Comparison of ENCODE assay signal across 1 cellular context in the genomic region with DNA sequence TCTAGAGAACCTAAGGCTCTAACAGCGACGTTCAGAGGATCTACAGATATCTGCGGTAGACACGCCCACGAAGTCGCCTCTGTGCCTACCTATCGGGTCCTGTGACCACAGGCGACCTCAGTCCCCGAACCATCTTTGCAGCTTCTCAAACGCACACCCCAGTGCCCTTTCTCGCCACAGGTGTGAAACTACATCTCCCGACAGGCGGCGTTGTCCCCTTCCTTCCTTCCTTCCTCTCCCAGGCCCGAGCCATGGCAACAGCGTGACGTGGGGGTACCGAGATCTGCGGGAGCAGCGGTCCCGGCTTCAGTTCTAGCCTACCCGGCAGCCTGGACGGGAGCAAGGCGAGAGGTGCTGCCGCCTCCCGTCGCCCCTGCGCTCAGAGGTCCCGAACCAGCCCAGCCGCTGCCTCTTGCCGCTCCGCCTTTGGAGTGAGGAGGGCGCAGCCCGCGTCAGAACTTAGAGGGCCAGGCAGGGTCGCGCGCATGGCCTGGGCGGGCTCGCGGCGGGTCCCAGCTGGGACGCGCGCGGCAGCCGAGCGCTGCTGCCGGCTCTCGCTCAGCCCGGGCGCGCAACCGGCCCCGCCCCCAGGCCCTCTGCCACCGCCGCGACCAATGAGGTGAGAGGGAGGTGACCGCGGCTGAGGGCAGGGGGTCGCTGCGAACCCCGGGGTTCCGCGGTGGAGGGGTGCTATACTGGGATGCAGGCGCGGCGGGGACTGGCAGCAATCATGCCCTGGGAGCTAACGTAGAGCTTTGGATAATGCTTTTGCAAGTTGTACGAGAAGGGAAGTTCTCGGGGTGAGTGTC.
TF ChIP-seq lines count a peak whose summit lies in the region.

Gene COQ10A, plus strand, starts transcription at position 309 of the 809 bp plus-strand sequence. Its CDS starts 177 bp downstream, at position 486.

TF ChIP-seq in K562, 482 proteins besides CTCF, POLR2A, EP300 and RAD21 (continued from another document and continues in another):
- TF ChIP-seq CEBPG (CRISPR knock-in tag; IDR thresholded peaks at IDR 0.05) = 0 out of 2 replicates have a peak, but pooled peaks have one; percentile 17
- TF ChIP-seq CEBPG (tag; conservative IDR thresholded peaks at IDR 0.05 in 1 of 2, IDR thresholded peaks at IDR 0.05 in 1 of 2) = no peak
- peak; percentile 12; the same call in 1 of the 2 replicates for TF ChIP-seq NR2C1 (IDR thresholded peaks at IDR 0.05)
- peak; percentile 59 for TF ChIP-seq NR2C1 (tag; IDR thresholded peaks at IDR 0.05)
- TF ChIP-seq FOXP1 (CRISPR knock-in tag; IDR thresholded peaks at IDR 0.05) = peak; percentile 95
- no peak for TF ChIP-seq ZNF407 (IDR thresholded peaks at IDR 0.05; ENCODE audit: low read depth)
- no peak for TF ChIP-seq ZNF445 (CRISPR knock-in tag; IDR thresholded peaks at IDR 0.05; ENCODE audit: low read depth)
- TF ChIP-seq POU5F1 (IDR thresholded peaks at IDR 0.05; ENCODE audit: borderline replicate concordance, low read depth, low read length, partially characterized antibody) = no peak
- TF ChIP-seq KLF16 (IDR thresholded peaks at IDR 0.05) = no peak
- peak; percentile 82 for TF ChIP-seq CTCFL (IDR thresholded peaks at IDR 0.05; ENCODE audit: borderline replicate concordance, insufficient read depth, low read depth, low read length, poor library complexity, severe bottlenecking)
- no peak for TF ChIP-seq NEUROD1 (IDR thresholded peaks at IDR 0.05; ENCODE audit: borderline replicate concordance, low read depth, low read length, partially characterized antibody)
- no peak for TF ChIP-seq MYBL2 (IDR thresholded peaks at IDR 0.05; ENCODE audit: low read depth)
- no peak for TF ChIP-seq MYBL2 (CRISPR knock-in tag; IDR thresholded peaks at IDR 0.05; ENCODE audit: borderline replicate concordance)
- TF ChIP-seq, protein P1, sequence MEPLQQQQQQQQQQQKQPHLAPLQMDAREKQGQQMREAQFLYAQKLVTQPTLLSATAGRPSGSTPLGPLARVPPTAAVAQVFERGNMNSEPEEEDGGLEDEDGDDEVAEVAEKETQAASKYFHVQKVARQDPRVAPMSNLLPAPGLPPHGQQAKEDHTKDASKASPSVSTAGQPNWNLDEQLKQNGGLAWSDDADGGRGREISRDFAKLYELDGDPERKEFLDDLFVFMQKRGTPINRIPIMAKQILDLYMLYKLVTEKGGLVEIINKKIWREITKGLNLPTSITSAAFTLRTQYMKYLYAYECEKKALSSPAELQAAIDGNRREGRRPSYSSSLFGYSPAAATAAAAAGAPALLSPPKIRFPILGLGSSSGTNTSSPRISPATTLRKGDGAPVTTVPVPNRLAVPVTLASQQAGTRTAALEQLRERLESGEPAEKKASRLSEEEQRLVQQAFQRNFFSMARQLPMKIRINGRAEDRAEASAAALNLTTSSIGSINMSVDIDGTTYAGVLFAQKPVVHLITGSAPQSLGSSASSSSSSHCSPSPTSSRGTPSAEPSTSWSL (CRISPR knock-in tag; IDR thresholded peaks at IDR 0.05; ENCODE audit: borderline replicate concordance) = no peak
- no peak for TF ChIP-seq NFE2 (IDR thresholded peaks at IDR 0.05; ENCODE audit: low read depth)
- TF ChIP-seq TBL1XR1 (IDR thresholded peaks at IDR 0.05; ENCODE audit: low read length in 2 of 2) = 0 out of 4 replicates have a peak, but pooled peaks of 1 of the 2 experiments have one; percentile 25
- no peak for TF ChIP-seq ZNF77 (CRISPR knock-in tag; IDR thresholded peaks at IDR 0.05)
- peak; percentile 79; the same call in 1 of the 2 replicates for TF ChIP-seq ZBTB7A (IDR thresholded peaks at IDR 0.05; ENCODE audit: borderline replicate concordance, control insufficient read depth, low read depth, low read length)
- TF ChIP-seq CCAR2 (IDR thresholded peaks at IDR 0.05; ENCODE audit: low read depth, low read length) = no peak
- no peak for TF ChIP-seq PYGO2 (tag; IDR thresholded peaks at IDR 0.05)
- no peak for TF ChIP-seq RBM14 (IDR thresholded peaks at IDR 0.05; ENCODE audit: borderline replicate concordance, insufficient read depth, low read depth, low read length)
- no peak for TF ChIP-seq U2AF1 (optimal IDR thresholded peaks at IDR 0.05; ENCODE audit: low read depth, low read length)
- no peak for TF ChIP-seq GTF2A2 (tag; IDR thresholded peaks at IDR 0.05)
- no peak for TF ChIP-seq ZBTB43 (CRISPR knock-in tag; IDR thresholded peaks at IDR 0.05)
- TF ChIP-seq ASH1L (IDR thresholded peaks at IDR 0.05; ENCODE audit: borderline replicate concordance, low read depth, partially characterized antibody) = no peak
- TF ChIP-seq DPF2 (IDR thresholded peaks at IDR 0.05) = peak; percentile 47
- TF ChIP-seq ZNF175 (CRISPR knock-in tag; IDR thresholded peaks at IDR 0.05; ENCODE audit: low read depth) = no peak
- TF ChIP-seq, protein P2, sequence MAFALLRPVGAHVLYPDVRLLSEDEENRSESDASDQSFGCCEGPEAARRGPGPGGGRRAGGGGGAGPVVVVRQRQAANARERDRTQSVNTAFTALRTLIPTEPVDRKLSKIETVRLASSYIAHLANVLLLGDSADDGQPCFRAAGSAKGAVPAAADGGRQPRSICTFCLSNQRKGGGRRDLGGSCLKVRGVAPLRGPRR (CRISPR knock-in tag; IDR thresholded peaks at IDR 0.05) = no peak
- TF ChIP-seq, protein P3, sequence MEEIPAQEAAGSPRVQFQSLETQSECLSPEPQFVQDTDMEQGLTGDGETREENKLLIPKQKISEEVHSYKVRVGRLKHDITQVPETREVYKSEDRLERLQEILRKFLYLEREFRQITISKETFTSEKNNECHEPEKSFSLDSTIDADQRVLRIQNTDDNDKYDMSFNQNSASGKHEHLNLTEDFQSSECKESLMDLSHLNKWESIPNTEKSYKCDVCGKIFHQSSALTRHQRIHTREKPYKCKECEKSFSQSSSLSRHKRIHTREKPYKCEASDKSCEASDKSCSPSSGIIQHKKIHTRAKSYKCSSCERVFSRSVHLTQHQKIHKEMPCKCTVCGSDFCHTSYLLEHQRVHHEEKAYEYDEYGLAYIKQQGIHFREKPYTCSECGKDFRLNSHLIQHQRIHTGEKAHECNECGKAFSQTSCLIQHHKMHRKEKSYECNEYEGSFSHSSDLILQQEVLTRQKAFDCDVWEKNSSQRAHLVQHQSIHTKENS (CRISPR knock-in tag; IDR thresholded peaks at IDR 0.05) = no peak
- peak; percentile 30 for TF ChIP-seq USF1 (CRISPR knock-in tag; IDR thresholded peaks at IDR 0.05)
- no peak for TF ChIP-seq ZNF644 (tag; IDR thresholded peaks at IDR 0.05; ENCODE audit: low read depth)
- TF ChIP-seq RBFOX2 (IDR thresholded peaks at IDR 0.05; ENCODE audit: low read depth, low read length) = peak; percentile 95
- no peak for TF ChIP-seq CBX5 (IDR thresholded peaks at IDR 0.05; ENCODE audit: borderline replicate concordance, low read depth)
- no peak for TF ChIP-seq HNRNPL (IDR thresholded peaks at IDR 0.05; ENCODE audit: low read depth, low read length)
- TF ChIP-seq, protein P4, sequence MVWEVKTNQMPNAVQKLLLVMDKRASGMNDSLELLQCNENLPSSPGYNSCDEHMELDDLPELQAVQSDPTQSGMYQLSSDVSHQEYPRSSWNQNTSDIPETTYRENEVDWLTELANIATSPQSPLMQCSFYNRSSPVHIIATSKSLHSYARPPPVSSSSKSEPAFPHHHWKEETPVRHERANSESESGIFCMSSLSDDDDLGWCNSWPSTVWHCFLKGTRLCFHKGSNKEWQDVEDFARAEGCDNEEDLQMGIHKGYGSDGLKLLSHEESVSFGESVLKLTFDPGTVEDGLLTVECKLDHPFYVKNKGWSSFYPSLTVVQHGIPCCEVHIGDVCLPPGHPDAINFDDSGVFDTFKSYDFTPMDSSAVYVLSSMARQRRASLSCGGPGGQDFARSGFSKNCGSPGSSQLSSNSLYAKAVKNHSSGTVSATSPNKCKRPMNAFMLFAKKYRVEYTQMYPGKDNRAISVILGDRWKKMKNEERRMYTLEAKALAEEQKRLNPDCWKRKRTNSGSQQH (CRISPR knock-in tag; IDR thresholded peaks at IDR 0.05) = peak; percentile 12; the same call in 1 of the 2 replicates
- TF ChIP-seq XRCC3 (IDR thresholded peaks at IDR 0.05) = no peak
- no peak for TF ChIP-seq POLR3A (IDR thresholded peaks at IDR 0.05; ENCODE audit: borderline replicate concordance, extremely low read depth, insufficient read depth, insufficient read length)
- TF ChIP-seq SNIP1 (IDR thresholded peaks at IDR 0.05; ENCODE audit: low read depth) = no peak
- TF ChIP-seq HMG20B (CRISPR knock-in tag; IDR thresholded peaks at IDR 0.05) = no peak
- no peak for TF ChIP-seq SRSF3 (IDR thresholded peaks at IDR 0.05; ENCODE audit: insufficient read depth, low read length)
- no peak for TF ChIP-seq ZNF184 (CRISPR knock-in tag; IDR thresholded peaks at IDR 0.05)
- TF ChIP-seq NCOA2 (IDR thresholded peaks at IDR 0.05; ENCODE audit: partially characterized antibody in 2 of 2) = no peak
- TF ChIP-seq PML (IDR thresholded peaks at IDR 0.05; ENCODE audit: low read length) = no peak
- TF ChIP-seq KAT2B (IDR thresholded peaks at IDR 0.05; ENCODE audit: low read depth, low read length) = no peak
